Comparison of ENCODE assay signal across 10 cellular contexts in the genomic region with DNA sequence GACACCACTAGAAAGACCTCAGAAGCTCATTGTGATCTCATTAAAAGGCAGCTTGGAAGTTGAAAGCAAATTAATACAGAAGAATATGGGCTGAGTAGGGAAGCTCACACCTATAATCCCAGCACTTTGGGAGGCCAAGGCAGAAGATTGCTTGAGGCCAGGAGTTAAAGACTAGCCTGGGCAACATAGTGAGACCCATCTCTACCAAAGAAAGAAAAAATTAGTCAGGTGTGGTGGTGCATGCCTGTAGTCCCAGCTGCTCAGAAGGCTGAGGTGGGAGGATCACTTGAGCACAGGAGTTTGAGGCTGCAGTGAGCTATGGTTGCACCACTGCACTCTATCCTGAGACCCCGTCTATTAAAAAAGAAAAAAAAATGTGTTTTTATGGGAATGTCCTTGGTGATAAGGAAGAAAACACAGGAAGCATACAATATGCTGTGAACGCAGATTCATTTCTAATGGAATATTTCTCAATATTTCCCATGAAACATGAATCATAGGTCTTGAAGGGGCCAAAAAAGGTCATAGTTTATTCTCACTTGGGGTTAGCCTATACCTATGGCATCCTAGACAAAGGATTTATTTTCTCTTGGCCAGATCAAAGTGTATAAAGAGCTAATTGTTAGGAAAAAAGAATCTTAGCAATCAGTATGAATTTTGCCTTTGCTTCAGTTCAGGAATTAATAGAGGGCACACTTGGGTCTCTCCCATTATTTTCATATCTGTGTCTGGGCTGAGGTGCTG.
DNase-seq lines count a peak whose midpoint lies in the region; ATAC-seq and TF ChIP-seq lines count a peak whose summit lies in the region.
"Had no signal": no experiment of that assay in that cellular context is flagged by ENCODE, and none has a peak within 500 bp of the region (broad histone marks: within the 10 kb centered on the region; RNA-seq: fewer than 3 reads in every experiment).

No MANE protein-coding gene starts in this region.

- H3K9ac ChIP-seq in colonic mucosa (ENCODE audit: low read depth in 2 of 2, low read length in 2 of 2) (peak overlapping the region in 1 of 2 donors; percentile 4), mesenchymal stem cell (ENCODE audit: low read length) (peak overlapping the region; percentile 64)

- no peaks in the 10 kb centered on the region for H3K9me3 ChIP-seq in colonic mucosa
- H3K9me3 ChIP-seq in mesenchymal stem cell (ENCODE audit: control insufficient read depth, low read length), result no peaks in the 10 kb centered on the region
- no peaks in the 10 kb centered on the region for H3K9me3 ChIP-seq in upper lobe of right lung

- H3K14ac ChIP-seq in mesenchymal stem cell (ENCODE audit: low read length in 2 of 2), result no peak overlapping the region

- H3K27me3 Mint-ChIP-seq in activated CD8-positive, alpha-beta memory T cell treated with anti-CD3 and anti-CD28 coated beads, Interleukin-2, amount 10 ng/mL, durations not matched to agents 7 days and 5 days, result no peaks in the 10 kb centered on the region
- H3K27me3 Mint-ChIP-seq: naive thymus-derived CD8-positive, alpha-beta T cell had no signal

- H2BK12ac ChIP-seq in mesenchymal stem cell (ENCODE audit: low read length in 2 of 2), result no peak overlapping the region

- H3K4me1 Mint-ChIP-seq in activated CD8-positive, alpha-beta memory T cell treated with anti-CD3 and anti-CD28 coated beads, Interleukin-2, amount 10 ng/mL, durations not matched to agents 7 days and 5 days, result peaks cover 83% of the 10 kb centered on the region

- WGBS in mesenchymal stem cell, result no CpG with 5 or more reads among the region's 2 CpGs

- H3K18ac ChIP-seq in mesenchymal stem cell (ENCODE audit: low read depth in 1 of 2, low read length in 2 of 2), result peak overlapping the region; percentile 46 to 58

- no peak overlapping the region for H3K4me3 ChIP-seq in colonic mucosa
- H3K4me3 ChIP-seq in mesenchymal stem cell (ENCODE audit: insufficient read depth in 1 of 2, low read depth in 1 of 2, low read length in 2 of 2), result no peak overlapping the region
- no peak overlapping the region for H3K4me3 ChIP-seq in upper lobe of right lung

- H3K23ac ChIP-seq in mesenchymal stem cell (ENCODE audit: low read length in 2 of 2), result no peak overlapping the region

- H3K79me1 ChIP-seq in mesenchymal stem cell (replicated peaks; ENCODE audit: low read length, poor library complexity, severe bottlenecking), result peaks cover 6% of the 10 kb centered on the region

- no peak for TF ChIP-seq CTCF in colonic mucosa (IDR thresholded peaks at IDR 0.05)
- TF ChIP-seq CTCF in upper lobe of right lung (IDR thresholded peaks at IDR 0.05), result no peak

- no peak for ATAC-seq in activated CD8-positive, alpha-beta memory T cell treated with anti-CD3 and anti-CD28 coated beads, Interleukin-2, amount 10 ng/mL, durations not matched to agents 7 days and 5 days
- ATAC-seq in upper lobe of right lung (no peak), GM21619 (IDR thresholded peaks at IDR 0.05; ENCODE audit: unreplicated experiment) (no peak), GM19023 (IDR thresholded peaks at IDR 0.05; ENCODE audit: unreplicated experiment) (no peak), HG03108 (IDR thresholded peaks at IDR 0.05; ENCODE audit: unreplicated experiment) (no peak)
- ATAC-seq: naive thymus-derived CD8-positive, alpha-beta T cell had no signal

- intact Hi-C loops in colonic mucosa (cut with DNase I) (no loop called here), upper lobe of right lung (cut with DNase I) (no loop called here)

- H3K9me3 Mint-ChIP-seq in activated CD8-positive, alpha-beta memory T cell treated with anti-CD3 and anti-CD28 coated beads, Interleukin-2, amount 10 ng/mL, durations not matched to agents 7 days and 5 days (ENCODE audit: low read depth), result no peaks in the 10 kb centered on the region
- H3K9me3 Mint-ChIP-seq: naive thymus-derived CD8-positive, alpha-beta T cell had no signal

- H3K36me3 Mint-ChIP-seq in activated CD8-positive, alpha-beta memory T cell treated with anti-CD3 and anti-CD28 coated beads, Interleukin-2, amount 10 ng/mL, durations not matched to agents 7 days and 5 days, result peaks cover 10% of the 10 kb centered on the region

- peaks cover 17% of the 10 kb centered on the region for H3K4me1 ChIP-seq in colonic mucosa
- peaks cover 12% of the 10 kb centered on the region for H3K4me1 ChIP-seq in mesenchymal stem cell (ENCODE audit: control insufficient read depth, insufficient read depth, low read depth, low read length)
- peaks cover 84% of the 10 kb centered on the region for H3K4me1 ChIP-seq in upper lobe of right lung

- H2BK5ac ChIP-seq in mesenchymal stem cell (ENCODE audit: low read depth, low read length, poor library complexity, severe bottlenecking), result no peak overlapping the region

- peak overlapping the region in 1 of 2 experiments; percentile 42 for H3K4ac ChIP-seq in mesenchymal stem cell (ENCODE audit: low read depth in 1 of 2, low read length in 2 of 2)

- peak overlapping the region; percentile 39 for H3K27ac ChIP-seq in colonic mucosa
- peak overlapping the region; percentile 86 for H3K27ac ChIP-seq in mesenchymal stem cell (ENCODE audit: low read length, poor library complexity, severe bottlenecking)
- peak overlapping the region; percentile 58 for H3K27ac ChIP-seq in upper lobe of right lung

- peak overlapping the region; percentile 63 for H2BK15ac ChIP-seq in mesenchymal stem cell (ENCODE audit: low read depth, poor library complexity, severe bottlenecking)

- H3K36me3 ChIP-seq in colonic mucosa (no peaks in the 10 kb centered on the region), mesenchymal stem cell (ENCODE audit: control insufficient read depth in 1 of 2, insufficient read depth in 2 of 2, low read depth in 1 of 2, low read length in 2 of 2) (peaks cover 7 to 30% of the 10 kb centered on the region in 2 experiments), upper lobe of right lung (peaks cover 4% of the 10 kb centered on the region)

- no peak overlapping the region for H4K8ac ChIP-seq in mesenchymal stem cell (ENCODE audit: low read length)

- H3K4me2 ChIP-seq in mesenchymal stem cell (ENCODE audit: low read length, poor library complexity, severe bottlenecking), result no peak overlapping the region

- H2AFZ ChIP-seq in mesenchymal stem cell (ENCODE audit: low read depth, low read length), result no peak overlapping the region

- CTCF ChIA-PET in activated CD8-positive, alpha-beta memory T cell treated with anti-CD3 and anti-CD28 coated beads, Interleukin-2, amount 10 ng/mL, durations not matched to agents 7 days and 5 days (lab: Charles Lee), result interaction anchor here (1.2 to 3.2 kb wide), 2 partner anchors 31 to 103 kb away, joined by 4 to 11 read pairs; no protein-coding TSS in a partner anchor

- H3K27me3 ChIP-seq in colonic mucosa, result no peaks in the 10 kb centered on the region
- no peaks in the 10 kb centered on the region for H3K27me3 ChIP-seq in mesenchymal stem cell (ENCODE audit: control insufficient read depth in 1 of 2, insufficient read depth in 1 of 2, low read length in 2 of 2)
- H3K27me3 ChIP-seq in upper lobe of right lung, result no peaks in the 10 kb centered on the region

- no peak for DNase-seq in activated CD8-positive, alpha-beta memory T cell treated with anti-CD3 and anti-CD28 coated beads, Interleukin-2, amount 10 ng/mL, durations not matched to agents 7 days and 5 days
- DNase-seq in activated CD8-positive, alpha-beta memory T cell treated with anti-CD3 and anti-CD28 coated beads for 24 hours, result no peak
- no peak for DNase-seq in colonic mucosa
- DNase-seq in mesenchymal stem cell, result peak; percentile 44
- no peak for DNase-seq in upper lobe of right lung
- DNase-seq: naive thymus-derived CD8-positive, alpha-beta T cell had no signal

- H2AK5ac ChIP-seq in mesenchymal stem cell (ENCODE audit: low read length, severe bottlenecking), result peak overlapping the region; percentile 82

- peak overlapping the region; percentile 34 for H2BK120ac ChIP-seq in mesenchymal stem cell (ENCODE audit: low read depth, low read length)

- peak overlapping the region; percentile 50 for H4K91ac ChIP-seq in mesenchymal stem cell (ENCODE audit: low read length)

- peak overlapping the region; percentile 48 for H3K27ac Mint-ChIP-seq in activated CD8-positive, alpha-beta memory T cell treated with anti-CD3 and anti-CD28 coated beads, Interleukin-2, amount 10 ng/mL, durations not matched to agents 7 days and 5 days

- no peak overlapping the region for H3K4me3 Mint-ChIP-seq in activated CD8-positive, alpha-beta memory T cell treated with anti-CD3 and anti-CD28 coated beads, Interleukin-2, amount 10 ng/mL, durations not matched to agents 7 days and 5 days
- H3K4me3 Mint-ChIP-seq: IgD-negative memory B cell; naive thymus-derived CD8-positive, alpha-beta T cell had no signal
